In genomic region chr4:14196141-14196540, GRCh38 we compare ENCODE assay signal across 11 cellular contexts.
DNase-seq lines count a peak whose midpoint lies in the region; ATAC-seq and TF ChIP-seq lines count a peak whose summit lies in the region.
"Had no signal": no experiment of that assay in that cellular context is flagged by ENCODE, and none has a peak within 500 bp of the region (broad histone marks: within the 10 kb centered on the region; RNA-seq: fewer than 3 reads in every experiment).

No MANE protein-coding gene starts in this region.

- H3K4me1 Mint-ChIP-seq in WTC11 = no peaks in the 10 kb centered on the region
- H3K4me1 Mint-ChIP-seq in stimulated activated effector memory CD8-positive, alpha-beta T cell treated with anti-CD3 and anti-CD28 coated beads, Interleukin-12 subunit alpha, Interleukin-12 subunit beta, amount 100 ng/mL, for 72 hours = no peaks in the 10 kb centered on the region
- H3K4me1 Mint-ChIP-seq: nephron had no signal

- H3K4me3 Mint-ChIP-seq in WTC11 = no peak overlapping the region
- no peak overlapping the region for H3K4me3 Mint-ChIP-seq in stimulated activated effector memory CD8-positive, alpha-beta T cell treated with anti-CD3 and anti-CD28 coated beads, Interleukin-12 subunit alpha, Interleukin-12 subunit beta, amount 100 ng/mL, for 72 hours
- H3K4me3 Mint-ChIP-seq: CD4-positive, alpha-beta T cell; nephron had no signal

- WGBS in heart right ventricle, 2 donors = 11% methylated on average over 7 of the region's 7 CpGs
- WGBS in testis, 2 donors = 9 to 10% methylated on average over 7 of the region's 7 CpGs

- intact Hi-C loops in Right ventricle myocardium inferior (cut with DNase I) (no loop called here), cardiac septum (cut with DNase I) (no loop called here), heart right ventricle (cut with DNase I) (no loop called here), testis (cut with DNase I; ENCODE audit: low total_unique reads) (no loop called here)

- H3K27me3 ChIP-seq in heart right ventricle (no peaks in the 10 kb centered on the region), testis (no peaks in the 10 kb centered on the region)

- no peaks in the 10 kb centered on the region for H3K27me3 Mint-ChIP-seq in WTC11 (ENCODE audit: low read depth)
- H3K27me3 Mint-ChIP-seq: CD4-positive, alpha-beta T cell had no signal

- POLR2A ChIA-PET in WTC11 (lab: Charles Lee) = no interaction called here

- TF ChIP-seq CTCF in WTC11 (IDR thresholded peaks at IDR 0.05) = no peak
- no peak for TF ChIP-seq CTCF in heart right ventricle (IDR thresholded peaks at IDR 0.05)
- no peak for TF ChIP-seq CTCF in testis (IDR thresholded peaks at IDR 0.05)

- DNase-seq in Right ventricle myocardium inferior (ENCODE audit: missing footprints) (peak; percentile 69), cardiac septum (ENCODE audit: low spot score) (no peak), WTC11 (ENCODE audit: low spot score) (peak; percentile 71), heart right ventricle (peak; percentile 29 to 46), testis (peak; percentile 63)
- no peak for DNase-seq in stimulated activated effector memory CD8-positive, alpha-beta T cell treated with anti-CD3 and anti-CD28 coated beads, Interleukin-12 subunit alpha, Interleukin-12 subunit beta, amount 100 ng/mL, for 72 hours (ENCODE audit: low spot score in 2 of 2)
- DNase-seq: CD4-positive, alpha-beta T cell; NCI-H446 treated with DMSO at 0.1 percent for 48 hours had no signal

- H3K4me3 ChIP-seq in heart right ventricle (no peak overlapping the region), testis (no peak overlapping the region)

- TF ChIP-seq POLR2A in testis (IDR thresholded peaks at IDR 0.05) = no peak

- H3K36me3 Mint-ChIP-seq in WTC11 = no peaks in the 10 kb centered on the region
- no peaks in the 10 kb centered on the region for H3K36me3 Mint-ChIP-seq in stimulated activated effector memory CD8-positive, alpha-beta T cell treated with anti-CD3 and anti-CD28 coated beads, Interleukin-12 subunit alpha, Interleukin-12 subunit beta, amount 100 ng/mL, for 72 hours

- H3K9me3 Mint-ChIP-seq in WTC11 = peaks cover 6% of the 10 kb centered on the region
- no peaks in the 10 kb centered on the region for H3K9me3 Mint-ChIP-seq in stimulated activated effector memory CD8-positive, alpha-beta T cell treated with anti-CD3 and anti-CD28 coated beads, Interleukin-12 subunit alpha, Interleukin-12 subunit beta, amount 100 ng/mL, for 72 hours
- H3K9me3 Mint-ChIP-seq: CD4-positive, alpha-beta T cell; nephron had no signal

- no peaks in the 10 kb centered on the region for H3K9me3 ChIP-seq in heart right ventricle
- H3K9me3 ChIP-seq in testis = no peaks in the 10 kb centered on the region

- H3K27ac Mint-ChIP-seq in WTC11 = no peak overlapping the region
- no peak overlapping the region for H3K27ac Mint-ChIP-seq in stimulated activated effector memory CD8-positive, alpha-beta T cell treated with anti-CD3 and anti-CD28 coated beads, Interleukin-12 subunit alpha, Interleukin-12 subunit beta, amount 100 ng/mL, for 72 hours
- H3K27ac Mint-ChIP-seq: CD4-positive, alpha-beta T cell; nephron had no signal

- H3K27ac ChIP-seq in heart right ventricle = no peak overlapping the region
- no peak overlapping the region for H3K27ac ChIP-seq in testis

- CTCF ChIA-PET in WTC11 (lab: Charles Lee) = no interaction called here

- ATAC-seq in Right ventricle myocardium inferior (no peak), WTC11 (peak; percentile 63), heart right ventricle (no peak), HG02759 (IDR thresholded peaks at IDR 0.05; ENCODE audit: unreplicated experiment) (no peak), GM19395 (IDR thresholded peaks at IDR 0.05; ENCODE audit: unreplicated experiment) (no peak)
- ATAC-seq in stimulated activated effector memory CD8-positive, alpha-beta T cell treated with anti-CD3 and anti-CD28 coated beads, Interleukin-12 subunit alpha, Interleukin-12 subunit beta, amount 100 ng/mL, for 72 hours = no peak

- H3K36me3 ChIP-seq in heart right ventricle = no peaks in the 10 kb centered on the region
- H3K36me3 ChIP-seq in testis (ENCODE audit: low read depth, missing control alignments) = no peaks in the 10 kb centered on the region

- no peaks in the 10 kb centered on the region for H3K4me1 ChIP-seq in heart right ventricle
- H3K4me1 ChIP-seq in testis = no peaks in the 10 kb centered on the region

TF ChIP-seq in WTC11, 78 proteins besides CTCF, POLR2A, EP300 and RAD21 (continues in another document):
- TF ChIP-seq, protein P1, sequence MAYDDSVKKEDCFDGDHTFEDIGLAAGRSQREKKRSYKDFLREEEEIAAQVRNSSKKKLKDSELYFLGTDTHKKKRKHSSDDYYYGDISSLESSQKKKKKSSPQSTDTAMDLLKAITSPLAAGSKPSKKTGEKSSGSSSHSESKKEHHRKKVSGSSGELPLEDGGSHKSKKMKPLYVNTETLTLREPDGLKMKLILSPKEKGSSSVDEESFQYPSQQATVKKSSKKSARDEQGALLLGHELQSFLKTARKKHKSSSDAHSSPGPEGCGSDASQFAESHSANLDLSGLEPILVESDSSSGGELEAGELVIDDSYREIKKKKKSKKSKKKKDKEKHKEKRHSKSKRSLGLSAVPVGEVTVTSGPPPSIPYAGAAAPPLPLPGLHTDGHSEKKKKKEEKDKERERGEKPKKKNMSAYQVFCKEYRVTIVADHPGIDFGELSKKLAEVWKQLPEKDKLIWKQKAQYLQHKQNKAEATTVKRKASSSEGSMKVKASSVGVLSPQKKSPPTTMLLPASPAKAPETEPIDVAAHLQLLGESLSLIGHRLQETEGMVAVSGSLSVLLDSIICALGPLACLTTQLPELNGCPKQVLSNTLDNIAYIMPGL (CRISPR knock-in tag; IDR thresholded peaks at IDR 0.05) = no peak
- TF ChIP-seq SOX15 (CRISPR knock-in tag; IDR thresholded peaks at IDR 0.05) (no peak), ELF4 (CRISPR knock-in tag; IDR thresholded peaks at IDR 0.05; ENCODE audit: low read depth) (no peak), RELA (CRISPR knock-in tag; IDR thresholded peaks at IDR 0.05; ENCODE audit: borderline replicate concordance) (no peak), CREB1 (CRISPR knock-in tag; IDR thresholded peaks at IDR 0.05) (no peak), NR1H2 (CRISPR knock-in tag; IDR thresholded peaks at IDR 0.05) (no peak), JUN (CRISPR knock-in tag; IDR thresholded peaks at IDR 0.05) (0 out of 2 replicates have a peak, but pooled peaks have one; percentile 60), MLX (CRISPR knock-in tag; IDR thresholded peaks at IDR 0.05) (no peak), ZBTB21 (CRISPR knock-in tag; IDR thresholded peaks at IDR 0.05; ENCODE audit: borderline replicate concordance) (0 out of 2 replicates have a peak, but pooled peaks have one; percentile 23), ZNF121 (CRISPR knock-in tag; IDR thresholded peaks at IDR 0.05) (no peak), GRHL2 (CRISPR knock-in tag; IDR thresholded peaks at IDR 0.05; ENCODE audit: insufficient replicate concordance, severe bottlenecking) (no peak)
- TF ChIP-seq, protein P2, sequence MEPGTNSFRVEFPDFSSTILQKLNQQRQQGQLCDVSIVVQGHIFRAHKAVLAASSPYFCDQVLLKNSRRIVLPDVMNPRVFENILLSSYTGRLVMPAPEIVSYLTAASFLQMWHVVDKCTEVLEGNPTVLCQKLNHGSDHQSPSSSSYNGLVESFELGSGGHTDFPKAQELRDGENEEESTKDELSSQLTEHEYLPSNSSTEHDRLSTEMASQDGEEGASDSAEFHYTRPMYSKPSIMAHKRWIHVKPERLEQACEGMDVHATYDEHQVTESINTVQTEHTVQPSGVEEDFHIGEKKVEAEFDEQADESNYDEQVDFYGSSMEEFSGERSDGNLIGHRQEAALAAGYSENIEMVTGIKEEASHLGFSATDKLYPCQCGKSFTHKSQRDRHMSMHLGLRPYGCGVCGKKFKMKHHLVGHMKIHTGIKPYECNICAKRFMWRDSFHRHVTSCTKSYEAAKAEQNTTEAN (CRISPR knock-in tag; IDR thresholded peaks at IDR 0.05) = no peak
- TF ChIP-seq, protein P3, sequence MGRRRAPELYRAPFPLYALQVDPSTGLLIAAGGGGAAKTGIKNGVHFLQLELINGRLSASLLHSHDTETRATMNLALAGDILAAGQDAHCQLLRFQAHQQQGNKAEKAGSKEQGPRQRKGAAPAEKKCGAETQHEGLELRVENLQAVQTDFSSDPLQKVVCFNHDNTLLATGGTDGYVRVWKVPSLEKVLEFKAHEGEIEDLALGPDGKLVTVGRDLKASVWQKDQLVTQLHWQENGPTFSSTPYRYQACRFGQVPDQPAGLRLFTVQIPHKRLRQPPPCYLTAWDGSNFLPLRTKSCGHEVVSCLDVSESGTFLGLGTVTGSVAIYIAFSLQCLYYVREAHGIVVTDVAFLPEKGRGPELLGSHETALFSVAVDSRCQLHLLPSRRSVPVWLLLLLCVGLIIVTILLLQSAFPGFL (CRISPR knock-in tag; IDR thresholded peaks at IDR 0.05; ENCODE audit: borderline replicate concordance) = no peak
- TF ChIP-seq, protein P4, sequence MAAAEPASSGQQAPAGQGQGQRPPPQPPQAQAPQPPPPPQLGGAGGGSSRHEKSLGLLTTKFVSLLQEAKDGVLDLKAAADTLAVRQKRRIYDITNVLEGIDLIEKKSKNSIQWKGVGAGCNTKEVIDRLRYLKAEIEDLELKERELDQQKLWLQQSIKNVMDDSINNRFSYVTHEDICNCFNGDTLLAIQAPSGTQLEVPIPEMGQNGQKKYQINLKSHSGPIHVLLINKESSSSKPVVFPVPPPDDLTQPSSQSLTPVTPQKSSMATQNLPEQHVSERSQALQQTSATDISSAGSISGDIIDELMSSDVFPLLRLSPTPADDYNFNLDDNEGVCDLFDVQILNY (CRISPR knock-in tag; IDR thresholded peaks at IDR 0.05) = no peak

Comparison
In these comparisons a context has a peak if more than half of its experiments do, and no peak if none do; other contexts are left out.
1. DNase-seq: peak in Right ventricle myocardium inferior (single experiment), WTC11 (single experiment), heart right ventricle (2 of 2) and testis (single experiment); none in cardiac septum (single experiment) and stimulated activated effector memory CD8-positive, alpha-beta T cell treated with anti-CD3 and anti-CD28 coated beads, Interleukin-12 subunit alpha, Interleukin-12 subunit beta, amount 100 ng/mL, for 72 hours (0 of 2).